1 cellular context compared by ENCODE assay signal in genomic region chr1:43227138-43227836, GRCh38.
A peak's percentile ranks its signal among the peaks of the same experiment; 100 is the strongest.
TF ChIP-seq lines count a peak whose summit lies in the region.

No MANE protein-coding gene starts in this region.

TF ChIP-seq in HepG2, 621 proteins besides CTCF, POLR2A, EP300 and RAD21 (continued from another document):
- TF ChIP-seq HNF1B (CRISPR knock-in tag; IDR thresholded peaks at IDR 0.05) (peak; percentile 50; the same call in 1 of the 2 replicates), FOXM1 (CRISPR knock-in tag; IDR thresholded peaks at IDR 0.05) (no peak), ZNF121 (CRISPR knock-in tag; IDR thresholded peaks at IDR 0.05) (no peak), BCL3 (CRISPR knock-in tag; IDR thresholded peaks at IDR 0.05) (peak; percentile 65; the same call in 1 of the 2 replicates), FOSL2 (CRISPR knock-in tag; IDR thresholded peaks at IDR 0.05) (0 out of 2 replicates have a peak, but pooled peaks have one; percentile 16), KLF13 (CRISPR knock-in tag; IDR thresholded peaks at IDR 0.05) (no peak), STAG1 (CRISPR knock-in tag; IDR thresholded peaks at IDR 0.05) (peak; percentile 98), SMC3 (IDR thresholded peaks at IDR 0.05; ENCODE audit: low read length) (peak; percentile 96), NONO (IDR thresholded peaks at IDR 0.05) (no peak), NONO (CRISPR knock-in tag; conservative IDR thresholded peaks at IDR 0.05) (no peak), MTF1 (CRISPR knock-in tag; IDR thresholded peaks at IDR 0.05) (no peak), SNAI1 (CRISPR knock-in tag; IDR thresholded peaks at IDR 0.05; ENCODE audit: borderline replicate concordance) (no peak), SCMH1 (CRISPR knock-in tag; IDR thresholded peaks at IDR 0.05; ENCODE audit: borderline replicate concordance) (no peak), ARID5B (CRISPR knock-in tag; IDR thresholded peaks at IDR 0.05) (no peak), ZNF710 (CRISPR knock-in tag; IDR thresholded peaks at IDR 0.05; ENCODE audit: borderline replicate concordance) (0 out of 2 replicates have a peak, but pooled peaks have one; percentile 30), DBP (CRISPR knock-in tag; IDR thresholded peaks at IDR 0.05; ENCODE audit: not compliant biosample characterization) (no peak), MAFK (conservative IDR thresholded peaks at IDR 0.05 in 1 of 2, IDR thresholded peaks at IDR 0.05 in 1 of 2; ENCODE audit: low read length in 2 of 2) (peak; percentile 48 to 53; a peak in 2 of 4 replicates), ZNF280D (CRISPR knock-in tag; IDR thresholded peaks at IDR 0.05) (0 out of 2 replicates have a peak, but pooled peaks have one; percentile 36), ZNF746 (CRISPR knock-in tag; IDR thresholded peaks at IDR 0.05) (no peak)
- TF ChIP-seq, protein P1, sequence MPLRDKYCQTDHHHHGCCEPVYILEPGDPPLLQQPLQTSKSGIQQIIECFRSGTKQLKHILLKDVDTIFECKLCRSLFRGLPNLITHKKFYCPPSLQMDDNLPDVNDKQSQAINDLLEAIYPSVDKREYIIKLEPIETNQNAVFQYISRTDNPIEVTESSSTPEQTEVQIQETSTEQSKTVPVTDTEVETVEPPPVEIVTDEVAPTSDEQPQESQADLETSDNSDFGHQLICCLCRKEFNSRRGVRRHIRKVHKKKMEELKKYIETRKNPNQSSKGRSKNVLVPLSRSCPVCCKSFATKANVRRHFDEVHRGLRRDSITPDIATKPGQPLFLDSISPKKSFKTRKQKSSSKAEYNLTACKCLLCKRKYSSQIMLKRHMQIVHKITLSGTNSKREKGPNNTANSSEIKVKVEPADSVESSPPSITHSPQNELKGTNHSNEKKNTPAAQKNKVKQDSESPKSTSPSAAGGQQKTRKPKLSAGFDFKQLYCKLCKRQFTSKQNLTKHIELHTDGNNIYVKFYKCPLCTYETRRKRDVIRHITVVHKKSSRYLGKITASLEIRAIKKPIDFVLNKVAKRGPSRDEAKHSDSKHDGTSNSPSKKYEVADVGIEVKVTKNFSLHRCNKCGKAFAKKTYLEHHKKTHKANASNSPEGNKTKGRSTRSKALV (CRISPR knock-in tag; IDR thresholded peaks at IDR 0.05): no peak
TF ChIP-seq in HepG2: peak in this region for 19.
